14 cellular contexts compared by ENCODE assay signal in genomic region chr10:792083-792791, GRCh38.
"Had no signal": no experiment of that assay in that cellular context is flagged by ENCODE, and none has a peak within 500 bp of the region (broad histone marks: within the 10 kb centered on the region; RNA-seq: fewer than 3 reads in every experiment).

No MANE protein-coding gene starts in this region.

- H3K4me2 ChIP-seq: hepatocyte had no signal

- H3K79me2 ChIP-seq: hepatocyte, parathyroid adenoma had no signal

- H3K27me3 ChIP-seq: adrenal gland, hepatocyte, upper lobe of left lung had no signal

- H2AFZ ChIP-seq: hepatocyte, parathyroid adenoma had no signal

- H3K36me3 ChIP-seq: adrenal gland, upper lobe of left lung had no signal

- H3K9me3 ChIP-seq: adrenal gland, upper lobe of left lung had no signal

- H3K27ac ChIP-seq: adrenal gland, parathyroid adenoma, upper lobe of left lung had no signal

- H3K4me3 Mint-ChIP-seq: activated T-helper 17 cell treated with anti-CD3 and anti-CD28 coated beads, Interleukin-2, amount 50 U/mL, for 72 hours; naive B cell; stimulated activated naive CD8-positive, alpha-beta T cell treated with anti-CD3 and anti-CD28 coated beads, Interleukin-15, Interleukin-2, amounts not matched to agents 100 ng/mL and 50 ng/mL, for 24 hours; WTC11 had no signal

- H3K27me3 Mint-ChIP-seq: activated T-helper 17 cell treated with anti-CD3 and anti-CD28 coated beads, Interleukin-2, amount 50 U/mL, for 72 hours; stimulated activated naive CD8-positive, alpha-beta T cell treated with anti-CD3 and anti-CD28 coated beads, Interleukin-15, Interleukin-2, amounts not matched to agents 100 ng/mL and 50 ng/mL, for 24 hours had no signal

- DNase-seq: activated CD4-positive, alpha-beta T cell treated with anti-CD3 and anti-CD28 coated beads for 4 hours; activated naive CD4-positive, alpha-beta T cell treated with anti-CD3 and anti-CD28 coated beads, Interleukin-2, amount 50 U/mL, for 16 hours; islet precursor cell; naive B cell; retina; SW 1271 had no signal

- H3K4me3 ChIP-seq: adrenal gland, hepatocyte, upper lobe of left lung had no signal

- H3K4me1 Mint-ChIP-seq: naive B cell, WTC11 had no signal

- FAIRE-seq: TTC549 had no signal

- H3K9ac ChIP-seq: parathyroid adenoma had no signal

- H3K27ac Mint-ChIP-seq: activated T-helper 17 cell treated with anti-CD3 and anti-CD28 coated beads, Interleukin-2, amount 50 U/mL, for 72 hours; stimulated activated naive CD8-positive, alpha-beta T cell treated with anti-CD3 and anti-CD28 coated beads, Interleukin-15, Interleukin-2, amounts not matched to agents 100 ng/mL and 50 ng/mL, for 24 hours; WTC11 had no signal
